ENCODE assay signal across 11 cellular contexts in genomic region chr3:111324142-111324541, GRCh38.
DNase-seq lines count a peak whose midpoint lies in the region; ATAC-seq lines count a peak whose summit lies in the region.
"Had no signal": no experiment of that assay in that cellular context is flagged by ENCODE, and none has a peak within 500 bp of the region (broad histone marks: within the 10 kb centered on the region; RNA-seq: fewer than 3 reads in every experiment).

No MANE protein-coding gene starts in this region.

- no peaks in the 10 kb centered on the region for H3K36me3 ChIP-seq in KOPT-K1 (ENCODE audit: insufficient read depth, low read length)
- H3K36me3 ChIP-seq: left ventricle myocardium inferior had no signal

- peak overlapping the region; percentile 64 for H3K27ac Mint-ChIP-seq in T-helper 1 cell treated with Interleukin-12 subunit alpha and Interleukin-12 subunit beta and Interleukin-4 antibody, amounts not matched to agents 30 μg/mL and 1 μg/mL, for 36 hours
- peak overlapping the region; percentile 79 for H3K27ac Mint-ChIP-seq in activated CD8-positive, alpha-beta T cell treated with anti-CD3 and anti-CD28 coated beads, Interleukin-2, amount 10 ng/mL, durations not matched to agents 7 days and 5 days
- peak overlapping the region; percentile 53 to 65 for H3K27ac Mint-ChIP-seq in natural killer cell treated with Interleukin-12 subunit alpha and Interleukin-12 subunit beta and Interleukin-15 and Interleukin-18, amount 100 ng/mL, for 72 hours

- peaks cover 2% of the 10 kb centered on the region for H3K36me3 Mint-ChIP-seq in T-helper 1 cell treated with Interleukin-12 subunit alpha and Interleukin-12 subunit beta and Interleukin-4 antibody, amounts not matched to agents 30 μg/mL and 1 μg/mL, for 36 hours (ENCODE audit: low read depth)
- H3K36me3 Mint-ChIP-seq in activated CD8-positive, alpha-beta T cell treated with anti-CD3 and anti-CD28 coated beads, Interleukin-2, amount 10 ng/mL, durations not matched to agents 7 days and 5 days (ENCODE audit: low read depth) = peaks cover 19% of the 10 kb centered on the region
- no peaks in the 10 kb centered on the region for H3K36me3 Mint-ChIP-seq in natural killer cell treated with Interleukin-12 subunit alpha and Interleukin-12 subunit beta and Interleukin-15 and Interleukin-18, amount 100 ng/mL, for 72 hours

- no peaks in the 10 kb centered on the region for H3K27me3 Mint-ChIP-seq in T-helper 1 cell treated with Interleukin-12 subunit alpha and Interleukin-12 subunit beta and Interleukin-4 antibody, amounts not matched to agents 30 μg/mL and 1 μg/mL, for 36 hours (ENCODE audit: low read depth)
- H3K27me3 Mint-ChIP-seq in activated CD8-positive, alpha-beta T cell treated with anti-CD3 and anti-CD28 coated beads, Interleukin-2, amount 10 ng/mL, durations not matched to agents 7 days and 5 days (ENCODE audit: low read depth) = no peaks in the 10 kb centered on the region
- H3K27me3 Mint-ChIP-seq in natural killer cell treated with Interleukin-12 subunit alpha and Interleukin-12 subunit beta and Interleukin-15 and Interleukin-18, amount 100 ng/mL, for 72 hours = no peaks in the 10 kb centered on the region

- POLR2A ChIA-PET in activated CD8-positive, alpha-beta T cell treated with anti-CD3 and anti-CD28 coated beads, Interleukin-2, amount 10 ng/mL, durations not matched to agents 7 days and 5 days (lab: Charles Lee) = interaction anchor here (0.8 kb wide), 1 partner anchor 12 kb away, joined by 3 read pairs; no protein-coding TSS in a partner anchor

- peaks cover 4% of the 10 kb centered on the region for H3K9me3 Mint-ChIP-seq in T-helper 1 cell treated with Interleukin-12 subunit alpha and Interleukin-12 subunit beta and Interleukin-4 antibody, amounts not matched to agents 30 μg/mL and 1 μg/mL, for 36 hours
- H3K9me3 Mint-ChIP-seq in activated CD8-positive, alpha-beta T cell treated with anti-CD3 and anti-CD28 coated beads, Interleukin-2, amount 10 ng/mL, durations not matched to agents 7 days and 5 days (ENCODE audit: insufficient read depth) = no peaks in the 10 kb centered on the region
- no peaks in the 10 kb centered on the region for H3K9me3 Mint-ChIP-seq in natural killer cell treated with Interleukin-12 subunit alpha and Interleukin-12 subunit beta and Interleukin-15 and Interleukin-18, amount 100 ng/mL, for 72 hours

- peak overlapping the region; percentile 66 for H3K4me3 Mint-ChIP-seq in T-helper 1 cell treated with Interleukin-12 subunit alpha and Interleukin-12 subunit beta and Interleukin-4 antibody, amounts not matched to agents 30 μg/mL and 1 μg/mL, for 36 hours
- H3K4me3 Mint-ChIP-seq in activated CD8-positive, alpha-beta T cell treated with anti-CD3 and anti-CD28 coated beads, Interleukin-2, amount 10 ng/mL, durations not matched to agents 7 days and 5 days = peak overlapping the region; percentile 44
- peak overlapping the region; percentile 73 for H3K4me3 Mint-ChIP-seq in natural killer cell treated with Interleukin-12 subunit alpha and Interleukin-12 subunit beta and Interleukin-15 and Interleukin-18, amount 100 ng/mL, for 72 hours

- ATAC-seq in activated CD8-positive, alpha-beta T cell treated with anti-CD3 and anti-CD28 coated beads, Interleukin-2, amount 10 ng/mL, durations not matched to agents 7 days and 5 days = peak; percentile 68
- no peak for ATAC-seq in natural killer cell treated with Interleukin-12 subunit alpha and Interleukin-12 subunit beta and Interleukin-15 and Interleukin-18, amount 100 ng/mL, for 72 hours
- ATAC-seq in GM21381 (IDR thresholded peaks at IDR 0.05; ENCODE audit: unreplicated experiment) = no peak

- DNase-seq in T-helper 1 cell (no peak), NCI-H524 treated with DMSO at 0.1 percent for 48 hours (lab: John Stamatoyannopoulos, UW) (no peak), NCI-H69 (lab: John Stamatoyannopoulos, UW) (no peak)
- DNase-seq in activated CD8-positive, alpha-beta T cell treated with anti-CD3 and anti-CD28 coated beads, Interleukin-2, amount 10 ng/mL, durations not matched to agents 7 days and 5 days = no peak
- no peak for DNase-seq in natural killer cell treated with Interleukin-12 subunit alpha and Interleukin-12 subunit beta and Interleukin-15 and Interleukin-18, amount 100 ng/mL, for 72 hours (ENCODE audit: low spot score)
- DNase-seq: left ventricle myocardium inferior, NCI-H2171 treated with DMSO at 0.1 percent for 48 hours, testis had no signal

- peaks cover 32% of the 10 kb centered on the region for H3K4me1 Mint-ChIP-seq in T-helper 1 cell treated with Interleukin-12 subunit alpha and Interleukin-12 subunit beta and Interleukin-4 antibody, amounts not matched to agents 30 μg/mL and 1 μg/mL, for 36 hours (ENCODE audit: low read depth)
- H3K4me1 Mint-ChIP-seq in activated CD8-positive, alpha-beta T cell treated with anti-CD3 and anti-CD28 coated beads, Interleukin-2, amount 10 ng/mL, durations not matched to agents 7 days and 5 days (ENCODE audit: low read depth) = peaks cover 44% of the 10 kb centered on the region
- peaks cover 31 to 36% of the 10 kb centered on the region in 2 donors for H3K4me1 Mint-ChIP-seq in natural killer cell treated with Interleukin-12 subunit alpha and Interleukin-12 subunit beta and Interleukin-15 and Interleukin-18, amount 100 ng/mL, for 72 hours (ENCODE audit: low read depth in 2 of 2)

- peak overlapping the region; percentile 90 for H3K27ac ChIP-seq in KOPT-K1 (ENCODE audit: low read depth, low read length, poor library complexity, severe bottlenecking)
- H3K27ac ChIP-seq: left ventricle myocardium inferior, testis had no signal

- no peaks in the 10 kb centered on the region for H3K9me3 ChIP-seq in KOPT-K1 (ENCODE audit: insufficient read depth, low read length, poor library complexity, severe bottlenecking)
- H3K9me3 ChIP-seq: left ventricle myocardium inferior, testis had no signal

- CTCF ChIA-PET in activated CD8-positive, alpha-beta T cell treated with anti-CD3 and anti-CD28 coated beads, Interleukin-2, amount 10 ng/mL, durations not matched to agents 7 days and 5 days (lab: Charles Lee) = interaction anchor here (0.9 to 2.5 kb wide), 10 partner anchors 9 to 292 kb away, joined by 3 to 20 read pairs (median 4); no protein-coding TSS in a partner anchor
